24 cellular contexts compared by ENCODE assay signal in the genomic region with DNA sequence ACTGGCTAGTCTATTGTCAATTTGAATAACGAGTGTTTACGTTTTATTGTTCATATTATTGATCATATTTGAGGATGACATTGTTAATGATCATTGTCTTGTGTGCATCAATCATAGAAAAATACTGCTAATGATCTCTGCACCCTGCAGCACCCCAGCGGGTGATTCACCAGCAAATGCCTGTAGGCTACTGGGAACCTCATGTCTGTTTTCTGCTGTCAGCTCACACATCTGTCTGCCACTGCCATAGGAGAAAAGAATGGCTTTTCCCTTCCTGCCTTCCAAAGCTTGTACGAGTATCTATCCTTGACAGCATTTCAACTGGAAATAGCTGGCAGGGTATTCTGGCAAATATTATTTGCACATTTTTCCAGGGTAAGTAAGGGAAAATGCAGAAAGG.
"Had no signal": no experiment of that assay in that cellular context is flagged by ENCODE, and none has a peak within 500 bp of the region (broad histone marks: within the 10 kb centered on the region; RNA-seq: fewer than 3 reads in every experiment).

No MANE protein-coding gene starts in this region.

- H3K27ac ChIP-seq: colonic mucosa, gastrocnemius medialis, heart left ventricle, hepatocyte, left lung, neural progenitor cell, parathyroid adenoma, right atrium auricular region, sigmoid colon, stomach, thyroid gland, vagina had no signal

- DNase-seq: colonic mucosa; dermis blood vessel endothelial cell; effector memory CD4-positive, alpha-beta T cell; gastrocnemius medialis; heart left ventricle; left cardiac atrium; mesenchymal stem cell; mucosa of descending colon; naive B cell; sigmoid colon; stimulated activated CD4-positive, alpha-beta T cell treated with anti-CD3 and anti-CD28 coated beads, Interleukin-2, amount 100 ng/mL, for 24 hours; stimulated activated CD4-positive, alpha-beta T cell treated with anti-CD3 and anti-CD28 coated beads, Interleukin-4, amount 100 ng/mL, for 24 hours; stimulated activated naive CD4-positive, alpha-beta T cell treated with Interleukin-2 at 50 U/mL for 16 hours; stomach; thyroid gland; trophoblast cell had no signal

- H3K9me3 ChIP-seq: colonic mucosa, gastrocnemius medialis, heart left ventricle, left lung, mucosa of descending colon, right atrium auricular region, sigmoid colon, stomach, thyroid gland, vagina had no signal

- H3K4me1 ChIP-seq: colonic mucosa, gastrocnemius medialis, heart left ventricle, left lung, neural progenitor cell, parathyroid adenoma, right atrium auricular region, sigmoid colon, stomach, thyroid gland, vagina had no signal

- H3K27me3 ChIP-seq: colonic mucosa, gastrocnemius medialis, heart left ventricle, hepatocyte, left lung, neural progenitor cell, right atrium auricular region, sigmoid colon, stomach, thyroid gland, vagina had no signal

- H3K36me3 ChIP-seq: colonic mucosa, gastrocnemius medialis, heart left ventricle, left lung, neural progenitor cell, right atrium auricular region, sigmoid colon, stomach, thyroid gland, vagina had no signal

- ATAC-seq: gastrocnemius medialis; heart left ventricle; left cardiac atrium; left lung; mucosa of descending colon; natural killer cell treated with Interleukin-12 subunit alpha and Interleukin-12 subunit beta and Interleukin-15 and Interleukin-18, amount 100 ng/mL, for 72 hours; stimulated activated effector memory CD8-positive, alpha-beta T cell treated with anti-CD3 and anti-CD28 coated beads, Interleukin-12 subunit alpha, Interleukin-12 subunit beta, amount 100 ng/mL, for 72 hours had no signal

- H3K4me3 ChIP-seq: colonic mucosa, gastrocnemius medialis, heart left ventricle, hepatocyte, left lung, mucosa of descending colon, neural progenitor cell, right atrium auricular region, sigmoid colon, stomach, thyroid gland, vagina had no signal
